ENCODE assay signal across 8 cellular contexts in genomic region chr10:97574374-97575100, GRCh38. TPM values are rescaled to one million over a fixed set of nuclear protein-coding genes. Genes with fewer than 3 reads are reported as not detected.
DNase-seq lines count a peak whose midpoint lies in the region; FAIRE-seq and TF ChIP-seq lines count a peak whose summit lies in the region.

No MANE protein-coding gene starts in this region.

- no peaks in the 10 kb centered on the region for H3K9me3 ChIP-seq in colonic mucosa

- no peak overlapping the region for H3K27ac ChIP-seq in colonic mucosa

- no peaks in the 10 kb centered on the region for H3K36me3 ChIP-seq in colonic mucosa

- H3K4me3 Mint-ChIP-seq in type B pancreatic cell, result no peak overlapping the region

- no peaks in the 10 kb centered on the region for H3K27me3 Mint-ChIP-seq in type B pancreatic cell

- no peak overlapping the region for H3K27ac Mint-ChIP-seq in type B pancreatic cell

- H3K4me1 ChIP-seq in colonic mucosa, result no peaks in the 10 kb centered on the region

- no peaks in the 10 kb centered on the region for H3K9me3 Mint-ChIP-seq in type B pancreatic cell

- intact Hi-C loops in colonic mucosa (cut with DNase I), result loop anchor here (5.0 kb wide), 1 partner anchor 38 kb away; no protein-coding TSS in a partner anchor

- H3K36me3 Mint-ChIP-seq in type B pancreatic cell, result no peaks in the 10 kb centered on the region

- H3K4me1 Mint-ChIP-seq in type B pancreatic cell (ENCODE audit: unreplicated experiment), result no peaks in the 10 kb centered on the region

- no peak for TF ChIP-seq CTCF in colonic mucosa (IDR thresholded peaks at IDR 0.05)
- TF ChIP-seq CTCF in type B pancreatic cell (conservative IDR thresholded peaks at IDR 0.05), result no peak

- no peak for FAIRE-seq in frontal cortex (lab: Jason Lieb, UNC)

- H3K4me3 ChIP-seq in colonic mucosa, result no peak overlapping the region

- no peaks in the 10 kb centered on the region for H3K27me3 ChIP-seq in colonic mucosa

- no peak overlapping the region for H3K9ac ChIP-seq in colonic mucosa (ENCODE audit: low read depth in 2 of 2, low read length in 2 of 2)

- peak; percentile 94 for DNase-seq in EH (ENCODE audit: low read depth)
- DNase-seq in NCI-H2171 treated with DMSO at 0.1 percent for 48 hours (lab: John Stamatoyannopoulos, UW), result peak; percentile 63
- DNase-seq in colonic mucosa, result peak; percentile 58
- DNase-seq in lung microvascular endothelial cell (ENCODE audit: low read depth in 2 of 2), result peak; percentile 67 to 94
- no peak for DNase-seq in frontal cortex (ENCODE audit: low spot score in 2 of 2)
- DNase-seq in activated CD8-positive, alpha-beta memory T cell treated with anti-CD3 and anti-CD28 coated beads, Interleukin-2, amount 50 U/mL, for 48 hours, result no peak
- no peak for DNase-seq in type B pancreatic cell (ENCODE audit: extremely low spot score, unreplicated experiment)
- no peak for DNase-seq in HuH-7 (ENCODE audit: low spot score)

RNA-seq across cellular contexts. Expression of gene ANKRD2, which starts 2.0 kb away (rescaled TPM):
- total RNA-seq in colonic mucosa (under 1 TPM in 1 of 2 donors, not detected in 1; 0.24 TPM), lung microvascular endothelial cell (0.20 and 0.44 TPM in 2 replicates), frontal cortex (not detected), type B pancreatic cell (ENCODE audit: low replicate concordance) (0.19 TPM in 1 of 2 replicates, not detected in the other)

RNA-seq across cellular contexts. Expression of gene HOGA1, which starts 9.7 kb away (rescaled TPM):
- total RNA-seq in colonic mucosa, result under 1 TPM in 1 of 2 donors, not detected in 1; 0.49 TPM
- total RNA-seq in lung microvascular endothelial cell, result under 0.01 and 0.87 TPM in 2 replicates
- total RNA-seq in frontal cortex, result 0.41 TPM
- total RNA-seq in type B pancreatic cell (ENCODE audit: low replicate concordance), result 0.57 and 2.1 TPM in 2 replicates

RNA-seq across cellular contexts. Expression of gene C10orf62, which starts 15.0 kb away (rescaled TPM):
- total RNA-seq in colonic mucosa (not detected), lung microvascular endothelial cell (not detected in 2 replicates), frontal cortex (not detected), type B pancreatic cell (ENCODE audit: low replicate concordance) (0.34 TPM in 1 of 2 replicates, not detected in the other)

RNA-seq across cellular contexts. Expression of gene MORN4, which starts 58.8 kb away (rescaled TPM):
- total RNA-seq in colonic mucosa, result 1 to 10 TPM; 1.8 to 2.3 TPM
- total RNA-seq in lung microvascular endothelial cell, result 1.1 and 2.6 TPM in 2 replicates
- total RNA-seq in frontal cortex, result 35.5 TPM
- 9.0 and 15.8 TPM in 2 replicates for total RNA-seq in type B pancreatic cell (ENCODE audit: low replicate concordance)

Comparison
In these comparisons a context has a peak if more than half of its experiments do, and no peak if none do; other contexts are left out.
1. DNase-seq: peak in EH (single experiment), NCI-H2171 treated with DMSO at 0.1 percent for 48 hours (single experiment), colonic mucosa (single experiment) and lung microvascular endothelial cell (2 of 2); none in frontal cortex (0 of 2), activated CD8-positive, alpha-beta memory T cell treated with anti-CD3 and anti-CD28 coated beads, Interleukin-2, amount 50 U/mL, for 48 hours (single experiment), type B pancreatic cell (single experiment) and HuH-7 (single experiment).